ENCODE assay signal across 1 cellular context in the genomic region with DNA sequence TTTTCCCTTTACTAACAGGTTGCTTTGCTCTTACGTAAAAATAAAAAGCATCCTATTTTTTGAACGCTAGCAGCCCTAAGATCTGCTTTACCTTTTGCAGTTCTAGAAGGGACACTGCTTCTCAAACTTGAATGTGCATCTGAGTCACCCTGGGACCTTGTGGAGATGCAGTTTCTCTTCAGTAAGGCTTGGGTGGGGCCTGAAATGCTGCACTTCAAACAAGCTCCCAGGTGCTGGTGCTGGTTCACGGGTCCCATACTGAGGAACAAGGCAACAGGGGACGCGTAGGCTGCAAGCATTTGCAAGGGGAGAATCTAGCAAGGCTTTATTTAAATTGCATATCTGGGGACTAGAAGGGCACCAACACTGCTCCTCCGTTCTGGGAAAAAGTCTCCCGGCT.
TF ChIP-seq lines count a peak whose summit lies in the region.

No MANE protein-coding gene starts in this region.

TF ChIP-seq in GM23338, 12 proteins besides CTCF, POLR2A, EP300 and RAD21 (continued from another document):
- TF ChIP-seq, protein P1, sequence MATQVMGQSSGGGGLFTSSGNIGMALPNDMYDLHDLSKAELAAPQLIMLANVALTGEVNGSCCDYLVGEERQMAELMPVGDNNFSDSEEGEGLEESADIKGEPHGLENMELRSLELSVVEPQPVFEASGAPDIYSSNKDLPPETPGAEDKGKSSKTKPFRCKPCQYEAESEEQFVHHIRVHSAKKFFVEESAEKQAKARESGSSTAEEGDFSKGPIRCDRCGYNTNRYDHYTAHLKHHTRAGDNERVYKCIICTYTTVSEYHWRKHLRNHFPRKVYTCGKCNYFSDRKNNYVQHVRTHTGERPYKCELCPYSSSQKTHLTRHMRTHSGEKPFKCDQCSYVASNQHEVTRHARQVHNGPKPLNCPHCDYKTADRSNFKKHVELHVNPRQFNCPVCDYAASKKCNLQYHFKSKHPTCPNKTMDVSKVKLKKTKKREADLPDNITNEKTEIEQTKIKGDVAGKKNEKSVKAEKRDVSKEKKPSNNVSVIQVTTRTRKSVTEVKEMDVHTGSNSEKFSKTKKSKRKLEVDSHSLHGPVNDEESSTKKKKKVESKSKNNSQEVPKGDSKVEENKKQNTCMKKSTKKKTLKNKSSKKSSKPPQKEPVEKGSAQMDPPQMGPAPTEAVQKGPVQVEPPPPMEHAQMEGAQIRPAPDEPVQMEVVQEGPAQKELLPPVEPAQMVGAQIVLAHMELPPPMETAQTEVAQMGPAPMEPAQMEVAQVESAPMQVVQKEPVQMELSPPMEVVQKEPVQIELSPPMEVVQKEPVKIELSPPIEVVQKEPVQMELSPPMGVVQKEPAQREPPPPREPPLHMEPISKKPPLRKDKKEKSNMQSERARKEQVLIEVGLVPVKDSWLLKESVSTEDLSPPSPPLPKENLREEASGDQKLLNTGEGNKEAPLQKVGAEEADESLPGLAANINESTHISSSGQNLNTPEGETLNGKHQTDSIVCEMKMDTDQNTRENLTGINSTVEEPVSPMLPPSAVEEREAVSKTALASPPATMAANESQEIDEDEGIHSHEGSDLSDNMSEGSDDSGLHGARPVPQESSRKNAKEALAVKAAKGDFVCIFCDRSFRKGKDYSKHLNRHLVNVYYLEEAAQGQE (IDR thresholded peaks at IDR 0.05; ENCODE audit: unreplicated experiment): no peak
- TF ChIP-seq POLR2AphosphoS5 (IDR thresholded peaks at IDR 0.05; ENCODE audit: low read depth): no peak
- no peak for TF ChIP-seq EZH2 (IDR thresholded peaks at IDR 0.05; ENCODE audit: low read depth, unreplicated experiment)
- TF ChIP-seq STAT1 (IDR thresholded peaks at IDR 0.05; ENCODE audit: unreplicated experiment): no peak
- TF ChIP-seq, protein P2, sequence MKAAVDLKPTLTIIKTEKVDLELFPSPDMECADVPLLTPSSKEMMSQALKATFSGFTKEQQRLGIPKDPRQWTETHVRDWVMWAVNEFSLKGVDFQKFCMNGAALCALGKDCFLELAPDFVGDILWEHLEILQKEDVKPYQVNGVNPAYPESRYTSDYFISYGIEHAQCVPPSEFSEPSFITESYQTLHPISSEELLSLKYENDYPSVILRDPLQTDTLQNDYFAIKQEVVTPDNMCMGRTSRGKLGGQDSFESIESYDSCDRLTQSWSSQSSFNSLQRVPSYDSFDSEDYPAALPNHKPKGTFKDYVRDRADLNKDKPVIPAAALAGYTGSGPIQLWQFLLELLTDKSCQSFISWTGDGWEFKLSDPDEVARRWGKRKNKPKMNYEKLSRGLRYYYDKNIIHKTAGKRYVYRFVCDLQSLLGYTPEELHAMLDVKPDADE (IDR thresholded peaks at IDR 0.05): no peak
- TF ChIP-seq JUNB (IDR thresholded peaks at IDR 0.05; ENCODE audit: unreplicated experiment): no peak
TF ChIP-seq in GM23338: peak in this region for 0.
